In the genomic region with DNA sequence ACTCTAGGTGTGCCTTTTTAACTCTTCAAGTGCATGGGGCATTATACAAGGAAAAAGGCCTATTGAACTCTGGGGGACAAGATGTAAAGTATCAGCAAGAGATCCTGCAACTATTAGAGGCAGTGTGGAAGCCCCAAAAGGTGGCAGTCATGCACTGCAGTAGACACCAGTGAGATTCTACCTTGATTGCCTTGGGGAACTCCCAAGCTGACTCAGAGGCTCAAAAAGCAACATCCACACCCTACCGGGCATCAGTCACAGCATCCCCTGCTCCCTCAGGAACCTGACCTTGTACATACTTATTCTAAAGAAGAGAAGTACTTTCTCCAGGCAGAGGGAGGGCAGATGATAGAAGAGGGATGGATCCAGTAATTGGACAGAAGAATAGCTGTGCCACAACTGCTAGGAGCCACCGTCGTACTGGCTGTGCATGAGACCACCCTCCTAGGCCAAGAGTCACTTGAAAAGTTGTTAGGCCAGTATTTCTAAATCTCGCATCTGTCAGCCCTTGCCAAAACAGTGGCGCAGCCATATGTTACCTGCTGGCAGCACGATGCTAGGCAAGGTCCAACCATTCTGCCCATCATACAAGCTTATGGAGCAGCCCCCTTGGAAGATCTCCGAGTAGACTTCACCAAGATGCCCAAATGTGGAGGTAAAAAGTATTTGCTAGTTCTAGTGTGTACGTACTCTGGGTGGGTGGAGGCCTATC, we compare ENCODE assay signal across 23 cellular contexts.
DNase-seq lines count a peak whose midpoint lies in the region; ATAC-seq and TF ChIP-seq lines count a peak whose summit lies in the region.
"Had no signal": no experiment of that assay in that cellular context is flagged by ENCODE, and none has a peak within 500 bp of the region (broad histone marks: within the 10 kb centered on the region; RNA-seq: fewer than 3 reads in every experiment).

No MANE protein-coding gene starts in this region.

- intact Hi-C loops in left colon (cut with DNase I, micrococcal nuclease) = no loop called here

- in situ Hi-C loops in GM13977 (cut with MboI; ENCODE audit: low pct_unique_long_range_greater_than_20kb, low sequenced_read_pairs, unreplicated experiment) = no loop called here

- peak; percentile 12 for DNase-seq in GM12865 (ENCODE audit: low read depth)
- DNase-seq in HT-29 (ENCODE audit: low spot score) = peak; percentile 37
- peak; percentile 22 for DNase-seq in SW480 (ENCODE audit: low spot score)
- DNase-seq in left colon = no peak
- DNase-seq in GM13977 (ENCODE audit: low spot score) = no peak
- no peak for DNase-seq in SW 1271 (lab: John Stamatoyannopoulos, UW)
- no peak for DNase-seq in NCI-H526 treated with DMSO at 0.1 percent for 48 hours (lab: John Stamatoyannopoulos, UW)
- DNase-seq: activated CD4-positive, alpha-beta T cell treated with anti-CD3 and anti-CD28 coated beads, Interleukin-2, amount 10 ng/mL, durations not matched to agents 7 days and 5 days; activated T-cell treated with anti-CD3 and anti-CD28 coated beads, Interleukin-2, amount 50 U/mL, for 48 hours; cerebellar nuclear complex; dorsolateral prefrontal cortex; HCEC 1CT; islet precursor cell; midbrain; naive thymus-derived CD4-positive, alpha-beta T cell; NCI-H1048; NCI-H187; NCI-H82; occipital lobe; stimulated activated CD4-positive, alpha-beta T cell treated with anti-CD3 and anti-CD28 coated beads, Interleukin-15, amount 100 ng/mL, for 24 hours; stimulated activated naive CD4-positive, alpha-beta T cell had no signal

- TF ChIP-seq CTCF in GM12865 (IDR thresholded peaks at IDR 0.05; ENCODE audit: insufficient read depth, low read depth, low read length, missing control alignments) = no peak
- TF ChIP-seq CTCF in GM13977 (IDR thresholded peaks at IDR 0.05; ENCODE audit: extremely low read depth, insufficient read depth, missing control alignments) = no peak

- no peak overlapping the region for H3K4me3 ChIP-seq in GM12865 (ENCODE audit: low read depth, low read length)
- H3K4me3 ChIP-seq: dorsolateral prefrontal cortex, suprapubic skin had no signal

- ATAC-seq in left colon = peak; percentile 52
- ATAC-seq: naive thymus-derived CD4-positive, alpha-beta T cell; SK-N-SH treated with all-trans-retinoic acid at 6 μM for 48 hours had no signal

Comparison
In these comparisons a context has a peak if more than half of its experiments do, and no peak if none do; other contexts are left out.
1. DNase-seq: peak in GM12865 (single experiment), HT-29 (single experiment) and SW480 (single experiment); none in left colon (0 of 2), GM13977 (single experiment), SW 1271 (0 of 2) and NCI-H526 treated with DMSO at 0.1 percent for 48 hours (single experiment).